Comparison of ENCODE assay signal across 9 cellular contexts in genomic region chr5:100706796-100707195, GRCh38.
DNase-seq lines count a peak whose midpoint lies in the region; ATAC-seq, FAIRE-seq and TF ChIP-seq lines count a peak whose summit lies in the region.
"Had no signal": no experiment of that assay in that cellular context is flagged by ENCODE, and none has a peak within 500 bp of the region (broad histone marks: within the 10 kb centered on the region; RNA-seq: fewer than 3 reads in every experiment).

No MANE protein-coding gene starts in this region.

- peak; percentile 66 to 68; a peak in 3 of 6 replicates for ATAC-seq in A549
- peak in 5 of 8 donors; percentile 21 to 61 (median 57) for ATAC-seq in heart right ventricle
- ATAC-seq in GM19452 (IDR thresholded peaks at IDR 0.05; ENCODE audit: unreplicated experiment): no peak

- intact Hi-C loops in heart right ventricle (cut with DNase I) (no loop called here), posterior cingulate gyrus (cut with DNase I) (no loop called here)

- H4K20me1 ChIP-seq in GM23248 (ENCODE audit: insufficient read depth): no peaks in the 10 kb centered on the region

- in situ Hi-C loops in GM23248 (cut with MboI): no loop called here

- H3K4me3 ChIP-seq in A549: no peak overlapping the region
- no peak overlapping the region for H3K4me3 ChIP-seq in GM23248
- H3K4me3 ChIP-seq in heart right ventricle: no peak overlapping the region

- TF ChIP-seq CTCF in A549 (IDR thresholded peaks at IDR 0.05) (no peak), heart right ventricle (IDR thresholded peaks at IDR 0.05) (peak in 7 of 9 donors; percentile 29 to 48 (median 35))

- DNase-seq in A549 (ENCODE audit: low read depth in 1 of 2, low spot score in 1 of 2): peak in 1 of 2 experiments; percentile 29
- peak; percentile 68 for DNase-seq in GM23248
- peak; percentile 58 for DNase-seq in OCI-M1 (lab: John Stamatoyannopoulos, UW)
- no peak for DNase-seq in heart right ventricle
- no peak for DNase-seq in stimulated activated CD4-positive, alpha-beta T cell treated with anti-CD3 and anti-CD28 coated beads, Interleukin-15, amount 100 ng/mL, for 24 hours
- DNase-seq in posterior cingulate gyrus: no peak
- no peak for DNase-seq in effector CD4-positive, alpha-beta T cell

- H2AFZ ChIP-seq in GM23248: no peak overlapping the region

- peak; percentile 28 for FAIRE-seq in A549 (lab: Jason Lieb, UNC)
- FAIRE-seq: islet of Langerhans had no signal

- H3K9me3 ChIP-seq in A549 (no peaks in the 10 kb centered on the region), GM23248 (ENCODE audit: low read depth) (no peaks in the 10 kb centered on the region), heart right ventricle (peaks cover 0 to 10% (median 0%) of the 10 kb centered on the region in 11 donors)

- H3K79me2 ChIP-seq in GM23248 (ENCODE audit: insufficient read depth): no peaks in the 10 kb centered on the region

- H3K4me2 ChIP-seq in A549 (no peak overlapping the region), GM23248 (ENCODE audit: unreplicated experiment) (no peak overlapping the region)

- no peaks in the 10 kb centered on the region for H3F3A ChIP-seq in GM23248 (ENCODE audit: insufficient read depth)

- no peaks in the 10 kb centered on the region for H3K9me2 ChIP-seq in GM23248 (ENCODE audit: insufficient read depth)

- WGBS in A549 (ENCODE audit: missing lambda C conversion rate): 10% methylated on average over 1 of the region's 1 CpG
- 35 to 41% methylated on average over 1 of the region's 1 CpG for WGBS in GM23248 (ENCODE audit: low coverage in 1 of 2, low lambda C conversion rate in 2 of 2, missing lambda C conversion rate in 2 of 2), 2 experiments
- 35 to 67% methylated on average over 1 of the region's 1 CpG for WGBS in heart right ventricle, 2 donors

- H3K9ac ChIP-seq in GM23248: no peak overlapping the region

- TF ChIP-seq POLR2A in A549 (IDR thresholded peaks at IDR 0.05; ENCODE audit: low read length): no peak

- POLR2A ChIA-PET in A549 (lab: Yijun Ruan, JAX): no interaction called here

- H3K27ac ChIP-seq in A549 (no peak overlapping the region), GM23248 (no peak overlapping the region), heart right ventricle (peak overlapping the region in 2 of 10 donors; percentile 17 to 70)

- no peak for TF ChIP-seq EP300 in A549 (IDR thresholded peaks at IDR 0.05)

- H3K36me3 ChIP-seq in GM23248 (ENCODE audit: low read depth): no peaks in the 10 kb centered on the region
- H3K36me3 ChIP-seq in heart right ventricle: no peaks in the 10 kb centered on the region

- CTCF ChIA-PET in A549 (lab: Yijun Ruan, JAX): no interaction called here

- H3K4me1 ChIP-seq in A549 (no peaks in the 10 kb centered on the region), GM23248 (ENCODE audit: insufficient read depth) (no peaks in the 10 kb centered on the region), heart right ventricle (peaks cover 0 to 10% (median 0%) of the 10 kb centered on the region in 9 donors)

- TF ChIP-seq RAD21 in A549 (conservative IDR thresholded peaks at IDR 0.05 in 1 of 2, IDR thresholded peaks at IDR 0.05 in 1 of 2): 0 out of 5 replicates have a peak, but pooled peaks of 1 of the 2 experiments have one; percentile 14

- no peaks in the 10 kb centered on the region for H3K27me3 ChIP-seq in GM23248 (replicated peaks; ENCODE audit: insufficient read depth)
- H3K27me3 ChIP-seq in heart right ventricle: no peaks in the 10 kb centered on the region

TF ChIP-seq in A549, 52 proteins besides CTCF, POLR2A, EP300 and RAD21:
- TF ChIP-seq CEBPB (IDR thresholded peaks at IDR 0.05): peak in 1 of 2 experiments; percentile 68; a peak in 2 of 4 replicates
- no peak for TF ChIP-seq MYC (IDR thresholded peaks at IDR 0.05; ENCODE audit: borderline replicate concordance, low read length)
- no peak for TF ChIP-seq ZFP36 (IDR thresholded peaks at IDR 0.05; ENCODE audit: borderline replicate concordance, partially characterized antibody)
- TF ChIP-seq CHD4 (IDR thresholded peaks at IDR 0.05; ENCODE audit: borderline replicate concordance): no peak
- no peak for TF ChIP-seq PHF8 (IDR thresholded peaks at IDR 0.05; ENCODE audit: borderline replicate concordance, low read depth)
TF ChIP-seq in A549: peak in this region for 1.

Comparison
In these comparisons a context has a peak if more than half of its experiments do, and no peak if none do; other contexts are left out.
1. DNase-seq: peak in GM23248 (single experiment) and OCI-M1 (single experiment); none in heart right ventricle (0 of 2), stimulated activated CD4-positive, alpha-beta T cell treated with anti-CD3 and anti-CD28 coated beads, Interleukin-15, amount 100 ng/mL, for 24 hours (single experiment), posterior cingulate gyrus (0 of 10) and effector CD4-positive, alpha-beta T cell (single experiment).